8 cellular contexts compared by ENCODE assay signal in the genomic region with DNA sequence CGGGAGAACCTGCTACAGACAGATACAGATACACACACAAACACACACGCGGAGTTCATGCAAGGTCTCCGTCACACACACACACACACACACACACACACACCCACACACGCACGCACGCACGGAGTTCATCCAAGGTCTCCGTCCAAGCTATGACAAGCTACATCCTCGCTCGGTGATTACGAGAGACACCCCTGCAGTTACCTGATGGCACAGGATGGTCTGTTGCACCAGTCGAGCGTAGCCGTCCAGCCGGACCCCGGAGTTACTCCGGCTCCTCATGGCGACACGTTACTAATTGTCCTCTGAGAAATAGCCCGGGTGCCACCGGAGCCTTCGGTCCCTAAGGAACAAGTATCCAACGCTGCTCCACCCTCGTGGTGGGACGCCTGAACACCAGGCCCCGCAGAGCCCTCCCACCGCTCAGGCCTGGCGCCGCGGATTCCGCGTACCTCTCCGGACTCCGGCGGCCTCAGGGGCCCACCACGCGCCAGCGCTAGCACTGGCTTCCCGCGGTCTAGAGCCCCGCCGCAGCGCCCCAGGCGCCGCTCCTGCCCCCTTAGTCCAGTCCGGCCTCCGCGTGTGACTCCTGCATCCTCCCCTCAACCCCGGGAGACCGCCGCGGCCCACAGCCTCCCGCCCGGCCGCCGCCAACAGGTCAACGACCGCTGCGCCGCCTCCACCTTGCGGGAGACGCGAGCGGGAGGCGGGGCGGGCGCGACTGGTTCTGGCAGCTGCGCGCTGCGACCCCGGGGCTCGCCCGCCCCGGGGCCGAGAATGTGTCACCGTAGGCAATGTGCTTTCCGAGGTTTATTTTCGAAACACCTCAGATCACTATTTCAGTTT. TPM values are rescaled to one million over a fixed set of nuclear protein-coding genes. Genes with fewer than 3 reads are reported as not detected.
A peak's percentile ranks its signal among the peaks of the same experiment; 100 is the strongest.
DNase-seq lines count a peak whose midpoint lies in the region; ATAC-seq and TF ChIP-seq lines count a peak whose summit lies in the region.
"Not testable (repeated sequence)": the region's sequence is repeated elsewhere in the genome, so short reads cannot be mapped to it uniquely, and the experiment has no call there.

A gene (minus strand): TSS at position 708 of the 846 bp plus-strand sequence. CDS start 426 bp downstream, at position 282.

- not testable (repeated sequence) for H3K4me1 Mint-ChIP-seq in HFFc6 (ENCODE audit: low read depth)
- peaks cover 21% of the 10 kb centered on the region for H3K4me1 Mint-ChIP-seq in brain
- H3K4me1 Mint-ChIP-seq in neural crest cell, result peaks cover 25% of the 10 kb centered on the region
- peaks cover 11% of the 10 kb centered on the region for H3K4me1 Mint-ChIP-seq in stimulated activated memory B cell treated with anti-CD40 and anti-IgM and Interleukin-4, amounts not matched to agents 10 μg/mL and 1 μg/mL and 100 μg/mL, for 72 hours

- not testable (repeated sequence) for H3K36me3 Mint-ChIP-seq in HFFc6 (ENCODE audit: low read depth); brain; neural crest cell (ENCODE audit: low read depth); stimulated activated memory B cell treated with anti-CD40 and anti-IgM and Interleukin-4, amounts not matched to agents 10 μg/mL and 1 μg/mL and 100 μg/mL, for 72 hours

- H3K27ac Mint-ChIP-seq in HFFc6; stimulated activated memory B cell treated with anti-CD40 and anti-IgM and Interleukin-4, amounts not matched to agents 10 μg/mL and 1 μg/mL and 100 μg/mL, for 72 hours: not testable (repeated sequence)
- H3K27ac Mint-ChIP-seq in brain (peak within 1 kb of the TSS; percentile 52 to 94 (median 84)), neural crest cell (ENCODE audit: unreplicated experiment) (peak within 1 kb of the TSS; percentile 81)

- peak within 1 kb of the TSS; percentile 82 for H3K4me3 Mint-ChIP-seq in HFFc6
- peak within 1 kb of the TSS; percentile 83 to 89 (median 88) for H3K4me3 Mint-ChIP-seq in brain
- H3K4me3 Mint-ChIP-seq in neural crest cell, result peak within 1 kb of the TSS; percentile 88
- H3K4me3 Mint-ChIP-seq in stimulated activated memory B cell treated with anti-CD40 and anti-IgM and Interleukin-4, amounts not matched to agents 10 μg/mL and 1 μg/mL and 100 μg/mL, for 72 hours, result peak within 1 kb of the TSS; percentile 73

- intact Hi-C loops in left cardiac atrium (cut with DNase I), result not testable (repeated sequence)

- ATAC-seq in left cardiac atrium, result peak; percentile 71 to 87
- peak; percentile 58 for ATAC-seq in stimulated activated memory B cell treated with anti-CD40 and anti-IgM and Interleukin-4, amounts not matched to agents 10 μg/mL and 1 μg/mL and 100 μg/mL, for 72 hours

- not testable (repeated sequence) for H3K27me3 Mint-ChIP-seq in HFFc6 (ENCODE audit: insufficient read depth); brain; neural crest cell (ENCODE audit: low read depth)
- peaks cover 15% of the 10 kb centered on the region for H3K27me3 Mint-ChIP-seq in stimulated activated memory B cell treated with anti-CD40 and anti-IgM and Interleukin-4, amounts not matched to agents 10 μg/mL and 1 μg/mL and 100 μg/mL, for 72 hours

- not testable (repeated sequence) for H3K9me3 Mint-ChIP-seq in HFFc6; brain; neural crest cell; stimulated activated memory B cell treated with anti-CD40 and anti-IgM and Interleukin-4, amounts not matched to agents 10 μg/mL and 1 μg/mL and 100 μg/mL, for 72 hours

- TF ChIP-seq CTCF in HFFc6 (IDR thresholded peaks at IDR 0.05); brain (conservative IDR thresholded peaks at IDR 0.05); neural crest cell (conservative IDR thresholded peaks at IDR 0.05): not testable (repeated sequence)

- DNase-seq in DMS153 (lab: John Stamatoyannopoulos, UW) (peak; percentile 18), NCI-H2196 (lab: John Stamatoyannopoulos, UW; ENCODE audit: unreplicated experiment) (peak; percentile 11), left cardiac atrium (peak; percentile 53), neural crest cell (ENCODE audit: low read depth, low spot score) (peak; percentile 20)
- DNase-seq in HFFc6, result not testable (repeated sequence)
- peak; percentile 35 for DNase-seq in activated CD4-positive, CD25-positive, alpha-beta regulatory T cell treated with anti-CD3 and anti-CD28 coated beads, Interleukin-2, amount 50 U/mL, for 72 hours

RNA-seq across cellular contexts. Expression of the gene that starts here (rescaled TPM):
- under 1 TPM in 2 of 6 experiments, not detected in 4; 0.09 to 0.12 TPM for total RNA-seq in HFFc6 (2021; fragmentation: NEBNext Ultra II Directional; extraction: Animal tissue kit (Norgen Biotek cat#: 25700))
- 7.7 TPM for polyA plus RNA-seq in brain (ENCODE audit: insufficient read depth, low read depth, low replicate concordance)
- total RNA-seq in left cardiac atrium, result 10 to 100 TPM in 1 of 2 donors, 1 to 10 TPM in 1; 7.3 to 10.3 TPM
- 10.1 and 10.2 TPM in 2 replicates for total RNA-seq in neural crest cell
